In the genomic region with DNA sequence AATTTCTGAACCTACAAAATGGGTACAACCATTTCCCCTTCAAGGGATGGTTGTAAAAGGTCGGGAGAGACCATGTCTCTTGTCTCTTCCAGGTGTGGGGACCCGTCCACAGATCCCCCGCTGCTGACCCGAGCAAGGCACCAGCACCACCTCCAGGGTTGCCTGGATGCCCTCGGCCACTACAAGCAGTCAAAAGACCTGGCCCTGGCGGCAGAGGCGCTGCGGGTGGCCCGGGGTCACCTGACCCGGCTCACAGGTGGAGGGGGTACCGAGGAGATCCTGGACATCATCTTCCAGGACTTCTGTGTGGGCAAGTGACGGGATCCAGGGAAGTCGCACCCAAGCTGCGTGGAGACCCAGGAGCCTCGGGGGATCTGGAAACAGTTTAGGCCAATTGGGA, we compare ENCODE assay signal across 2 cellular contexts.
TF ChIP-seq lines count a peak whose summit lies in the region.

No MANE protein-coding gene starts in this region.

TF ChIP-seq in HCT116, 20 proteins besides CTCF, POLR2A, EP300 and RAD21 (continued from another document):
- TF ChIP-seq, protein P1, sequence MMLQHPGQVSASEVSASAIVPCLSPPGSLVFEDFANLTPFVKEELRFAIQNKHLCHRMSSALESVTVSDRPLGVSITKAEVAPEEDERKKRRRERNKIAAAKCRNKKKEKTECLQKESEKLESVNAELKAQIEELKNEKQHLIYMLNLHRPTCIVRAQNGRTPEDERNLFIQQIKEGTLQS (IDR thresholded peaks at IDR 0.05) = no peak
- TF ChIP-seq, protein P2, sequence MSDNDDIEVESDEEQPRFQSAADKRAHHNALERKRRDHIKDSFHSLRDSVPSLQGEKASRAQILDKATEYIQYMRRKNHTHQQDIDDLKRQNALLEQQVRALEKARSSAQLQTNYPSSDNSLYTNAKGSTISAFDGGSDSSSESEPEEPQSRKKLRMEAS (IDR thresholded peaks at IDR 0.05) = no peak
- TF ChIP-seq SP1 (IDR thresholded peaks at IDR 0.05; ENCODE audit: low read depth) = no peak
- no peak for TF ChIP-seq ELF1 (IDR thresholded peaks at IDR 0.05; ENCODE audit: borderline replicate concordance, low read depth)
- TF ChIP-seq FOSL1 (IDR thresholded peaks at IDR 0.05; ENCODE audit: low read depth) = no peak
- TF ChIP-seq EZH2phosphoT487 (IDR thresholded peaks at IDR 0.05; ENCODE audit: borderline replicate concordance) = no peak
- TF ChIP-seq ZFX (IDR thresholded peaks at IDR 0.05) = no peak
- TF ChIP-seq EGR1 (IDR thresholded peaks at IDR 0.05; ENCODE audit: low read depth) = no peak
- no peak for TF ChIP-seq ZNF274 (IDR thresholded peaks at IDR 0.05; ENCODE audit: low read depth, low read length)
- TF ChIP-seq EZH2 (IDR thresholded peaks at IDR 0.05) = no peak
- no peak for TF ChIP-seq SIN3A (IDR thresholded peaks at IDR 0.05; ENCODE audit: low read depth)
- TF ChIP-seq, protein P3, sequence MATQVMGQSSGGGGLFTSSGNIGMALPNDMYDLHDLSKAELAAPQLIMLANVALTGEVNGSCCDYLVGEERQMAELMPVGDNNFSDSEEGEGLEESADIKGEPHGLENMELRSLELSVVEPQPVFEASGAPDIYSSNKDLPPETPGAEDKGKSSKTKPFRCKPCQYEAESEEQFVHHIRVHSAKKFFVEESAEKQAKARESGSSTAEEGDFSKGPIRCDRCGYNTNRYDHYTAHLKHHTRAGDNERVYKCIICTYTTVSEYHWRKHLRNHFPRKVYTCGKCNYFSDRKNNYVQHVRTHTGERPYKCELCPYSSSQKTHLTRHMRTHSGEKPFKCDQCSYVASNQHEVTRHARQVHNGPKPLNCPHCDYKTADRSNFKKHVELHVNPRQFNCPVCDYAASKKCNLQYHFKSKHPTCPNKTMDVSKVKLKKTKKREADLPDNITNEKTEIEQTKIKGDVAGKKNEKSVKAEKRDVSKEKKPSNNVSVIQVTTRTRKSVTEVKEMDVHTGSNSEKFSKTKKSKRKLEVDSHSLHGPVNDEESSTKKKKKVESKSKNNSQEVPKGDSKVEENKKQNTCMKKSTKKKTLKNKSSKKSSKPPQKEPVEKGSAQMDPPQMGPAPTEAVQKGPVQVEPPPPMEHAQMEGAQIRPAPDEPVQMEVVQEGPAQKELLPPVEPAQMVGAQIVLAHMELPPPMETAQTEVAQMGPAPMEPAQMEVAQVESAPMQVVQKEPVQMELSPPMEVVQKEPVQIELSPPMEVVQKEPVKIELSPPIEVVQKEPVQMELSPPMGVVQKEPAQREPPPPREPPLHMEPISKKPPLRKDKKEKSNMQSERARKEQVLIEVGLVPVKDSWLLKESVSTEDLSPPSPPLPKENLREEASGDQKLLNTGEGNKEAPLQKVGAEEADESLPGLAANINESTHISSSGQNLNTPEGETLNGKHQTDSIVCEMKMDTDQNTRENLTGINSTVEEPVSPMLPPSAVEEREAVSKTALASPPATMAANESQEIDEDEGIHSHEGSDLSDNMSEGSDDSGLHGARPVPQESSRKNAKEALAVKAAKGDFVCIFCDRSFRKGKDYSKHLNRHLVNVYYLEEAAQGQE (IDR thresholded peaks at IDR 0.05; ENCODE audit: low read depth) = no peak

TF ChIP-seq in liver, 16 proteins besides CTCF, POLR2A, EP300 and RAD21 (continued from another document):
- TF ChIP-seq, protein P4, sequence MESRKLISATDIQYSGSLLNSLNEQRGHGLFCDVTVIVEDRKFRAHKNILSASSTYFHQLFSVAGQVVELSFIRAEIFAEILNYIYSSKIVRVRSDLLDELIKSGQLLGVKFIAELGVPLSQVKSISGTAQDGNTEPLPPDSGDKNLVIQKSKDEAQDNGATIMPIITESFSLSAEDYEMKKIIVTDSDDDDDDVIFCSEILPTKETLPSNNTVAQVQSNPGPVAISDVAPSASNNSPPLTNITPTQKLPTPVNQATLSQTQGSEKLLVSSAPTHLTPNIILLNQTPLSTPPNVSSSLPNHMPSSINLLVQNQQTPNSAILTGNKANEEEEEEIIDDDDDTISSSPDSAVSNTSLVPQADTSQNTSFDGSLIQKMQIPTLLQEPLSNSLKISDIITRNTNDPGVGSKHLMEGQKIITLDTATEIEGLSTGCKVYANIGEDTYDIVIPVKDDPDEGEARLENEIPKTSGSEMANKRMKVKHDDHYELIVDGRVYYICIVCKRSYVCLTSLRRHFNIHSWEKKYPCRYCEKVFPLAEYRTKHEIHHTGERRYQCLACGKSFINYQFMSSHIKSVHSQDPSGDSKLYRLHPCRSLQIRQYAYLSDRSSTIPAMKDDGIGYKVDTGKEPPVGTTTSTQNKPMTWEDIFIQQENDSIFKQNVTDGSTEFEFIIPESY (IDR thresholded peaks at IDR 0.05) = no peak
- no peak for TF ChIP-seq FOXA2 (IDR thresholded peaks at IDR 0.05)
- no peak for TF ChIP-seq FOXA1 (IDR thresholded peaks at IDR 0.05)
- TF ChIP-seq, protein P2 (IDR thresholded peaks at IDR 0.05) = no peak
- TF ChIP-seq RXRA (IDR thresholded peaks at IDR 0.05) = no peak
- no peak for TF ChIP-seq YY1 (IDR thresholded peaks at IDR 0.05)
- no peak for TF ChIP-seq TAF1 (conservative IDR thresholded peaks at IDR 0.05)
- TF ChIP-seq JUND (IDR thresholded peaks at IDR 0.05) = no peak
- no peak for TF ChIP-seq EGR1 (IDR thresholded peaks at IDR 0.05; ENCODE audit: low read depth in 2 of 2)
- no peak for TF ChIP-seq HNF4A (conservative IDR thresholded peaks at IDR 0.05)
- TF ChIP-seq, protein P3 (IDR thresholded peaks at IDR 0.05) = no peak
- TF ChIP-seq NR2F2 (IDR thresholded peaks at IDR 0.05) = no peak
- no peak for TF ChIP-seq SP1 (IDR thresholded peaks at IDR 0.05)
- no peak for TF ChIP-seq GABPA (IDR thresholded peaks at IDR 0.05 in 1 of 2, conservative IDR thresholded peaks at IDR 0.05 in 1 of 2)
TF ChIP-seq in liver: peak in this region for 0.
